Comparison of ENCODE assay signal across 1 cellular context in the genomic region with DNA sequence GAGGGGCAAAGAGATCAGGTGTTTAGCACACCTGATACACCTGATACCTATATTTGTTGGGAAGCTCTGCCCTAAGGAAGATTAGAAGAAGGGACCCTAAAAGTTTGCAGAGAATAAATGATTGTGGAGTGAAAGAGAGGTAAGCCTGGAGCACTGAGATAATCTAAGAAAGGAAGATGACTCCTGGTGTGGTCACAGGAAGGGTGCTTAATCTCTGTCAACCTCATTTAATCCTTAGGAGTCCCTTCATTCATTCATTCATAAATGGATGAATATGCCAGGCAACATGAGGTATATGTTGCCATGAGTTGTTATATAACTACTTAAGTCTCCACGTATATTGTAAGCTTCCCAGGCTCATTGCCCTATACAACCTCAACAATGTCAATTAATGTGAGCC.
TF ChIP-seq lines count a peak whose summit lies in the region.

No MANE protein-coding gene starts in this region.

TF ChIP-seq in K562, 482 proteins besides CTCF, POLR2A, EP300 and RAD21:
- TF ChIP-seq CEBPB (tag; IDR thresholded peaks at IDR 0.05) (no peak), RBBP5 (IDR thresholded peaks at IDR 0.05; ENCODE audit: borderline replicate concordance, insufficient read depth, low read length, poor library complexity, severe bottlenecking) (no peak), ZNF785 (CRISPR knock-in tag; IDR thresholded peaks at IDR 0.05) (no peak), KDM4B (IDR thresholded peaks at IDR 0.05; ENCODE audit: borderline replicate concordance in 2 of 2, low read depth in 1 of 2) (no peak), MEF2D (tag; conservative IDR thresholded peaks at IDR 0.05; ENCODE audit: low read depth) (no peak), MEF2A (IDR thresholded peaks at IDR 0.05; ENCODE audit: control insufficient read depth, low read depth, low read length) (peak; percentile 62; the same call in 1 of the 2 replicates), ZNF551 (CRISPR knock-in tag; IDR thresholded peaks at IDR 0.05) (no peak), KLF13 (tag; IDR thresholded peaks at IDR 0.05; ENCODE audit: borderline replicate concordance, low read depth) (no peak), MEIS2 (IDR thresholded peaks at IDR 0.05; ENCODE audit: partially characterized antibody) (peak; percentile 58), CBFA2T2 (conservative IDR thresholded peaks at IDR 0.05) (peak; percentile 50), ZNF24 (IDR thresholded peaks at IDR 0.05) (peak; percentile 91), TAL1 (IDR thresholded peaks at IDR 0.05) (peak; percentile 35; the same call in 1 of the 2 replicates), TEAD4 (IDR thresholded peaks at IDR 0.05; ENCODE audit: low read length) (peak; percentile 47; the same call in 1 of the 2 replicates), TEAD4 (CRISPR knock-in tag; IDR thresholded peaks at IDR 0.05; ENCODE audit: borderline replicate concordance) (no peak), MYC (IDR thresholded peaks at IDR 0.05; ENCODE audit: low read depth, low read length) (no peak), MYC (CRISPR knock-in tag; IDR thresholded peaks at IDR 0.05; ENCODE audit: borderline replicate concordance, low read depth) (no peak), RCOR1 (IDR thresholded peaks at IDR 0.05; ENCODE audit: borderline replicate concordance in 1 of 2, low read depth in 2 of 2, low read length in 2 of 2) (no peak), NR2F6 (CRISPR knock-in tag; IDR thresholded peaks at IDR 0.05) (no peak), FOXP1 (CRISPR knock-in tag; IDR thresholded peaks at IDR 0.05) (no peak), DPF2 (IDR thresholded peaks at IDR 0.05) (0 out of 2 replicates have a peak, but pooled peaks have one; percentile 32), RBM14 (IDR thresholded peaks at IDR 0.05; ENCODE audit: borderline replicate concordance, insufficient read depth, low read depth, low read length) (no peak), KDM2B (CRISPR knock-in tag; IDR thresholded peaks at IDR 0.05) (no peak), CBFA2T3 (IDR thresholded peaks at IDR 0.05) (peak; percentile 67), TRIM24 (IDR thresholded peaks at IDR 0.05) (peak in 1 of 2 experiments; percentile 8; a peak in 1 of 4 replicates), ARID1B (IDR thresholded peaks at IDR 0.05) (peak; percentile 57), TCF3 (CRISPR knock-in tag; IDR thresholded peaks at IDR 0.05) (peak; percentile 46; the same call in 1 of the 2 replicates), FOSL1 (tag; conservative IDR thresholded peaks at IDR 0.05) (peak; percentile 75), ZNF146 (CRISPR knock-in tag; IDR thresholded peaks at IDR 0.05; ENCODE audit: unreplicated experiment) (no peak)
- TF ChIP-seq, protein P1, sequence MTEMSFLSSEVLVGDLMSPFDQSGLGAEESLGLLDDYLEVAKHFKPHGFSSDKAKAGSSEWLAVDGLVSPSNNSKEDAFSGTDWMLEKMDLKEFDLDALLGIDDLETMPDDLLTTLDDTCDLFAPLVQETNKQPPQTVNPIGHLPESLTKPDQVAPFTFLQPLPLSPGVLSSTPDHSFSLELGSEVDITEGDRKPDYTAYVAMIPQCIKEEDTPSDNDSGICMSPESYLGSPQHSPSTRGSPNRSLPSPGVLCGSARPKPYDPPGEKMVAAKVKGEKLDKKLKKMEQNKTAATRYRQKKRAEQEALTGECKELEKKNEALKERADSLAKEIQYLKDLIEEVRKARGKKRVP (CRISPR knock-in tag; IDR thresholded peaks at IDR 0.05) = no peak
- TF ChIP-seq, protein P2, sequence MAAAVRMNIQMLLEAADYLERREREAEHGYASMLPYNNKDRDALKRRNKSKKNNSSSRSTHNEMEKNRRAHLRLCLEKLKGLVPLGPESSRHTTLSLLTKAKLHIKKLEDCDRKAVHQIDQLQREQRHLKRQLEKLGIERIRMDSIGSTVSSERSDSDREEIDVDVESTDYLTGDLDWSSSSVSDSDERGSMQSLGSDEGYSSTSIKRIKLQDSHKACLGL (CRISPR knock-in tag; IDR thresholded peaks at IDR 0.05; ENCODE audit: borderline replicate concordance, poor library complexity, severe bottlenecking) = no peak
- TF ChIP-seq, protein P3, sequence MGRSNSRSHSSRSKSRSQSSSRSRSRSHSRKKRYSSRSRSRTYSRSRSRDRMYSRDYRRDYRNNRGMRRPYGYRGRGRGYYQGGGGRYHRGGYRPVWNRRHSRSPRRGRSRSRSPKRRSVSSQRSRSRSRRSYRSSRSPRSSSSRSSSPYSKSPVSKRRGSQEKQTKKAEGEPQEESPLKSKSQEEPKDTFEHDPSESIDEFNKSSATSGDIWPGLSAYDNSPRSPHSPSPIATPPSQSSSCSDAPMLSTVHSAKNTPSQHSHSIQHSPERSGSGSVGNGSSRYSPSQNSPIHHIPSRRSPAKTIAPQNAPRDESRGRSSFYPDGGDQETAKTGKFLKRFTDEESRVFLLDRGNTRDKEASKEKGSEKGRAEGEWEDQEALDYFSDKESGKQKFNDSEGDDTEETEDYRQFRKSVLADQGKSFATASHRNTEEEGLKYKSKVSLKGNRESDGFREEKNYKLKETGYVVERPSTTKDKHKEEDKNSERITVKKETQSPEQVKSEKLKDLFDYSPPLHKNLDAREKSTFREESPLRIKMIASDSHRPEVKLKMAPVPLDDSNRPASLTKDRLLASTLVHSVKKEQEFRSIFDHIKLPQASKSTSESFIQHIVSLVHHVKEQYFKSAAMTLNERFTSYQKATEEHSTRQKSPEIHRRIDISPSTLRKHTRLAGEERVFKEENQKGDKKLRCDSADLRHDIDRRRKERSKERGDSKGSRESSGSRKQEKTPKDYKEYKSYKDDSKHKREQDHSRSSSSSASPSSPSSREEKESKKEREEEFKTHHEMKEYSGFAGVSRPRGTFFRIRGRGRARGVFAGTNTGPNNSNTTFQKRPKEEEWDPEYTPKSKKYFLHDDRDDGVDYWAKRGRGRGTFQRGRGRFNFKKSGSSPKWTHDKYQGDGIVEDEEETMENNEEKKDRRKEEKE (IDR thresholded peaks at IDR 0.05; ENCODE audit: borderline replicate concordance in 1 of 2, control insufficient read depth in 1 of 2, low read depth in 2 of 2, low read length in 1 of 2) = no peak
- TF ChIP-seq, protein P4, sequence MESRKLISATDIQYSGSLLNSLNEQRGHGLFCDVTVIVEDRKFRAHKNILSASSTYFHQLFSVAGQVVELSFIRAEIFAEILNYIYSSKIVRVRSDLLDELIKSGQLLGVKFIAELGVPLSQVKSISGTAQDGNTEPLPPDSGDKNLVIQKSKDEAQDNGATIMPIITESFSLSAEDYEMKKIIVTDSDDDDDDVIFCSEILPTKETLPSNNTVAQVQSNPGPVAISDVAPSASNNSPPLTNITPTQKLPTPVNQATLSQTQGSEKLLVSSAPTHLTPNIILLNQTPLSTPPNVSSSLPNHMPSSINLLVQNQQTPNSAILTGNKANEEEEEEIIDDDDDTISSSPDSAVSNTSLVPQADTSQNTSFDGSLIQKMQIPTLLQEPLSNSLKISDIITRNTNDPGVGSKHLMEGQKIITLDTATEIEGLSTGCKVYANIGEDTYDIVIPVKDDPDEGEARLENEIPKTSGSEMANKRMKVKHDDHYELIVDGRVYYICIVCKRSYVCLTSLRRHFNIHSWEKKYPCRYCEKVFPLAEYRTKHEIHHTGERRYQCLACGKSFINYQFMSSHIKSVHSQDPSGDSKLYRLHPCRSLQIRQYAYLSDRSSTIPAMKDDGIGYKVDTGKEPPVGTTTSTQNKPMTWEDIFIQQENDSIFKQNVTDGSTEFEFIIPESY (CRISPR knock-in tag; IDR thresholded peaks at IDR 0.05) = no peak
- TF ChIP-seq, protein P5, sequence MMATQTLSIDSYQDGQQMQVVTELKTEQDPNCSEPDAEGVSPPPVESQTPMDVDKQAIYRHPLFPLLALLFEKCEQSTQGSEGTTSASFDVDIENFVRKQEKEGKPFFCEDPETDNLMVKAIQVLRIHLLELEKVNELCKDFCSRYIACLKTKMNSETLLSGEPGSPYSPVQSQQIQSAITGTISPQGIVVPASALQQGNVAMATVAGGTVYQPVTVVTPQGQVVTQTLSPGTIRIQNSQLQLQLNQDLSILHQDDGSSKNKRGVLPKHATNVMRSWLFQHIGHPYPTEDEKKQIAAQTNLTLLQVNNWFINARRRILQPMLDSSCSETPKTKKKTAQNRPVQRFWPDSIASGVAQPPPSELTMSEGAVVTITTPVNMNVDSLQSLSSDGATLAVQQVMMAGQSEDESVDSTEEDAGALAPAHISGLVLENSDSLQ (IDR thresholded peaks at IDR 0.05) = peak; percentile 42; the same call in 1 of the 2 replicates
- TF ChIP-seq, protein P6, sequence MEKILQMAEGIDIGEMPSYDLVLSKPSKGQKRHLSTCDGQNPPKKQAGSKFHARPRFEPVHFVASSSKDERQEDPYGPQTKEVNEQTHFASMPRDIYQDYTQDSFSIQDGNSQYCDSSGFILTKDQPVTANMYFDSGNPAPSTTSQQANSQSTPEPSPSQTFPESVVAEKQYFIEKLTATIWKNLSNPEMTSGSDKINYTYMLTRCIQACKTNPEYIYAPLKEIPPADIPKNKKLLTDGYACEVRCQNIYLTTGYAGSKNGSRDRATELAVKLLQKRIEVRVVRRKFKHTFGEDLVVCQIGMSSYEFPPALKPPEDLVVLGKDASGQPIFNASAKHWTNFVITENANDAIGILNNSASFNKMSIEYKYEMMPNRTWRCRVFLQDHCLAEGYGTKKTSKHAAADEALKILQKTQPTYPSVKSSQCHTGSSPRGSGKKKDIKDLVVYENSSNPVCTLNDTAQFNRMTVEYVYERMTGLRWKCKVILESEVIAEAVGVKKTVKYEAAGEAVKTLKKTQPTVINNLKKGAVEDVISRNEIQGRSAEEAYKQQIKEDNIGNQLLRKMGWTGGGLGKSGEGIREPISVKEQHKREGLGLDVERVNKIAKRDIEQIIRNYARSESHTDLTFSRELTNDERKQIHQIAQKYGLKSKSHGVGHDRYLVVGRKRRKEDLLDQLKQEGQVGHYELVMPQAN (IDR thresholded peaks at IDR 0.05; ENCODE audit: borderline replicate concordance) = no peak
TF ChIP-seq in K562: peak in this region for 13.
